ENCODE assay signal across 1 cellular context in the genomic region with DNA sequence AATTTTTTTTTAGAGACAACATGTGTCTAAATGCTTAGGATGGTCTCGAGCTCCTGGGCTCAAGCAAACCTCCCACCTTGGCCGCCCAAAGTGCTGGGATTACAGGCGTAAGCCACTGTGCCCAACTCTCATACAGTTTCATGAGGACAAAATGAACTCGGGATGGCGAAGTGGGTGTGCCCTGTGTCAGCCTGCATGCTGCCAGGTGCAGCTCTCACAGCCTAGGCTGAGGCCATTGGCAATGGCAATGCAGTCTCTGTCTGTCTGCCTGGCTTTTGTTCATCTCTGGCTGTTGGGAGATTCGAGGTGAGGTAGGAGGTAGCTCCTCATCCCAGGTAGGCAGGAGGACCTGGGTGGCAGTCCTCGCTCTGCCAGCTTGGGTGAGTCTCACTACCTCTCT.
TF ChIP-seq lines count a peak whose summit lies in the region.

No MANE protein-coding gene starts in this region.

TF ChIP-seq in IMR-90, 13 proteins besides CTCF, POLR2A, EP300 and RAD21:
- TF ChIP-seq RFX5 (IDR thresholded peaks at IDR 0.05; ENCODE audit: low read depth, low read length) (no peak), CHD1 (IDR thresholded peaks at IDR 0.05; ENCODE audit: low read depth, low read length) (no peak), CEBPB (IDR thresholded peaks at IDR 0.05; ENCODE audit: low read depth, low read length) (no peak), MXI1 (IDR thresholded peaks at IDR 0.05; ENCODE audit: borderline replicate concordance, low read depth, low read length) (no peak), MAZ (IDR thresholded peaks at IDR 0.05; ENCODE audit: borderline replicate concordance, low read depth, low read length) (no peak), SMC3 (IDR thresholded peaks at IDR 0.05; ENCODE audit: low read depth, low read length) (no peak), NFE2L2 (IDR thresholded peaks at IDR 0.05; ENCODE audit: low read depth, low read length) (no peak), MAFK (IDR thresholded peaks at IDR 0.05; ENCODE audit: low read depth, low read length) (no peak), FOS (IDR thresholded peaks at IDR 0.05; ENCODE audit: low read depth, low read length) (no peak), RCOR1 (IDR thresholded peaks at IDR 0.05; ENCODE audit: insufficient replicate concordance, low read length) (no peak)
- TF ChIP-seq, protein P1, sequence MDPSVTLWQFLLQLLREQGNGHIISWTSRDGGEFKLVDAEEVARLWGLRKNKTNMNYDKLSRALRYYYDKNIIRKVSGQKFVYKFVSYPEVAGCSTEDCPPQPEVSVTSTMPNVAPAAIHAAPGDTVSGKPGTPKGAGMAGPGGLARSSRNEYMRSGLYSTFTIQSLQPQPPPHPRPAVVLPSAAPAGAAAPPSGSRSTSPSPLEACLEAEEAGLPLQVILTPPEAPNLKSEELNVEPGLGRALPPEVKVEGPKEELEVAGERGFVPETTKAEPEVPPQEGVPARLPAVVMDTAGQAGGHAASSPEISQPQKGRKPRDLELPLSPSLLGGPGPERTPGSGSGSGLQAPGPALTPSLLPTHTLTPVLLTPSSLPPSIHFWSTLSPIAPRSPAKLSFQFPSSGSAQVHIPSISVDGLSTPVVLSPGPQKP (IDR thresholded peaks at IDR 0.05; ENCODE audit: borderline replicate concordance, low read depth, low read length) = no peak
- TF ChIP-seq, protein P2, sequence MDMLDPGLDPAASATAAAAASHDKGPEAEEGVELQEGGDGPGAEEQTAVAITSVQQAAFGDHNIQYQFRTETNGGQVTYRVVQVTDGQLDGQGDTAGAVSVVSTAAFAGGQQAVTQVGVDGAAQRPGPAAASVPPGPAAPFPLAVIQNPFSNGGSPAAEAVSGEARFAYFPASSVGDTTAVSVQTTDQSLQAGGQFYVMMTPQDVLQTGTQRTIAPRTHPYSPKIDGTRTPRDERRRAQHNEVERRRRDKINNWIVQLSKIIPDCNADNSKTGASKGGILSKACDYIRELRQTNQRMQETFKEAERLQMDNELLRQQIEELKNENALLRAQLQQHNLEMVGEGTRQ (IDR thresholded peaks at IDR 0.05; ENCODE audit: low read depth, low read length) = no peak
